Comparison of ENCODE assay signal across 22 cellular contexts in genomic region chr10:60613434-60613833, GRCh38.
DNase-seq lines count a peak whose midpoint lies in the region; ATAC-seq, FAIRE-seq and TF ChIP-seq lines count a peak whose summit lies in the region.
"Had no signal": no experiment of that assay in that cellular context is flagged by ENCODE, and none has a peak within 500 bp of the region (broad histone marks: within the 10 kb centered on the region; RNA-seq: fewer than 3 reads in every experiment).

No MANE protein-coding gene starts in this region.

- H3K9me1 ChIP-seq in keratinocyte (ENCODE audit: control insufficient read depth, extremely low read depth, insufficient read depth, low read length): no peaks in the 10 kb centered on the region

- intact Hi-C loops in right lobe of liver (cut with DNase I): no loop called here

- no peak overlapping the region for H3K4me3 Mint-ChIP-seq in effector memory CD8-positive, alpha-beta T cell
- H3K4me3 Mint-ChIP-seq: CD14-positive monocyte; CD4-positive, alpha-beta memory T cell; CD4-positive, CD25-positive, alpha-beta regulatory T cell; CD8-positive, alpha-beta memory T cell had no signal

- dilution Hi-C loops in keratinocyte (cut with MboI; ENCODE audit: extremely low pct_ligation_motif_present, low sequenced_read_pairs): no loop called here

- peaks cover 4% of the 10 kb centered on the region for H3K36me3 Mint-ChIP-seq in effector memory CD8-positive, alpha-beta T cell (ENCODE audit: insufficient read depth)
- H3K36me3 Mint-ChIP-seq: CD14-positive monocyte; CD4-positive, CD25-positive, alpha-beta regulatory T cell had no signal

- H3K27ac Mint-ChIP-seq in effector memory CD8-positive, alpha-beta T cell: peak overlapping the region; percentile 18 to 33
- H3K27ac Mint-ChIP-seq: CD14-positive monocyte; CD4-positive, alpha-beta memory T cell; CD4-positive, CD25-positive, alpha-beta regulatory T cell had no signal

- H3K27me3 ChIP-seq in keratinocyte (ENCODE audit: control insufficient read depth, extremely low read depth, insufficient read depth, low read length) (no peaks in the 10 kb centered on the region), right lobe of liver (no peaks in the 10 kb centered on the region)
- H3K27me3 ChIP-seq: BE2C, BLaER1 had no signal

- H3K4me1 Mint-ChIP-seq in effector memory CD8-positive, alpha-beta T cell (ENCODE audit: low read depth in 2 of 2): peaks cover 0 to 12% of the 10 kb centered on the region in 2 donors
- H3K4me1 Mint-ChIP-seq: CD4-positive, CD25-positive, alpha-beta regulatory T cell had no signal

- no peak overlapping the region for H2AFZ ChIP-seq in keratinocyte (ENCODE audit: control insufficient read depth, low read length)

- FAIRE-seq in keratinocyte (lab: Jason Lieb, UNC): peak; percentile 62
- FAIRE-seq: G401.6, GM12878, GM12892, GM18507 had no signal

- H3K9me3 ChIP-seq in keratinocyte (ENCODE audit: control insufficient read depth, low read depth, low read length) (no peaks in the 10 kb centered on the region), right lobe of liver (no peaks in the 10 kb centered on the region)
- H3K9me3 ChIP-seq: BE2C, BLaER1 had no signal

- peaks cover 11% of the 10 kb centered on the region for H3K4me1 ChIP-seq in keratinocyte (ENCODE audit: control insufficient read depth, extremely low read depth, insufficient read depth, low read length)
- H3K4me1 ChIP-seq in right lobe of liver: no peaks in the 10 kb centered on the region
- H3K4me1 ChIP-seq: BE2C, BLaER1 had no signal

- no peak for DNase-seq in effector memory CD8-positive, alpha-beta T cell
- DNase-seq in keratinocyte (ENCODE audit: low read depth, low spot score): no peak
- no peak for DNase-seq in right lobe of liver
- DNase-seq in GDM1 (lab: John Stamatoyannopoulos, UW): no peak
- DNase-seq in NCI-H748 (lab: John Stamatoyannopoulos, UW; ENCODE audit: unreplicated experiment): no peak
- DNase-seq: 8988T; ACHN; BE2C; C1 segment of cervical spinal cord; CD4-positive, alpha-beta memory T cell; CD4-positive, CD25-positive, alpha-beta regulatory T cell; CD8-positive, alpha-beta memory T cell; COR-L47; DMS 273 treated with DMSO at 0.1 percent for 48 hours; DMS153; DMS79 treated with DMSO at 0.1 percent for 48 hours had no signal

- TF ChIP-seq POLR2A in right lobe of liver (IDR thresholded peaks at IDR 0.05): no peak

- no peaks in the 10 kb centered on the region for H3K79me2 ChIP-seq in keratinocyte (ENCODE audit: control insufficient read depth, insufficient read depth, low read length)

- H3K4me3 ChIP-seq in keratinocyte (ENCODE audit: control insufficient read depth in 2 of 3, extremely low read depth in 1 of 3, insufficient read depth in 2 of 3, low read depth in 1 of 3, low read length in 3 of 3) (no peak overlapping the region), right lobe of liver (no peak overlapping the region)
- H3K4me3 ChIP-seq: BLaER1, GM12878 had no signal

- no peaks in the 10 kb centered on the region for H3K27me3 Mint-ChIP-seq in effector memory CD8-positive, alpha-beta T cell
- H3K27me3 Mint-ChIP-seq: CD4-positive, alpha-beta memory T cell; CD4-positive, CD25-positive, alpha-beta regulatory T cell; CD8-positive, alpha-beta memory T cell had no signal

- no peak overlapping the region for H3K9ac ChIP-seq in keratinocyte (ENCODE audit: control insufficient read depth, extremely low read depth, insufficient read depth, low read length)
- H3K9ac ChIP-seq: BLaER1 had no signal

- TF ChIP-seq CTCF in keratinocyte (optimal IDR thresholded peaks at IDR 0.05 in 1 of 3, IDR thresholded peaks at IDR 0.05 in 1 of 3, conservative IDR thresholded peaks at IDR 0.05 in 1 of 3; ENCODE audit: extremely low read depth in 1 of 3, insufficient read depth in 2 of 3, low read length in 3 of 3) (no peak), right lobe of liver (IDR thresholded peaks at IDR 0.05) (no peak)

- 94% methylated on average over 2 of the region's 2 CpGs for WGBS in right lobe of liver (ENCODE audit: insufficient coverage, low coverage, low lambda C conversion rate, missing lambda C conversion rate)

- no peaks in the 10 kb centered on the region for H3K9me3 Mint-ChIP-seq in effector memory CD8-positive, alpha-beta T cell
- H3K9me3 Mint-ChIP-seq: CD14-positive monocyte; CD4-positive, alpha-beta memory T cell; CD4-positive, CD25-positive, alpha-beta regulatory T cell; CD8-positive, alpha-beta memory T cell had no signal

- H3K27ac ChIP-seq in keratinocyte (ENCODE audit: control insufficient read depth, insufficient read depth, low read length) (no peak overlapping the region), right lobe of liver (no peak overlapping the region)
- H3K27ac ChIP-seq: BLaER1 had no signal

- no peak for ATAC-seq in effector memory CD8-positive, alpha-beta T cell (replicated peaks)
- peak; percentile 71 to 91 (median 81) for ATAC-seq in right lobe of liver
- ATAC-seq: GM12878 had no signal

- no peaks in the 10 kb centered on the region for H4K20me1 ChIP-seq in keratinocyte (ENCODE audit: control insufficient read depth, extremely low read depth, insufficient read depth, low read length)
- H4K20me1 ChIP-seq: BLaER1 had no signal

- H3K4me2 ChIP-seq in keratinocyte (ENCODE audit: control insufficient read depth, extremely low read depth, insufficient read depth, low read depth, low read length): no peak overlapping the region
- H3K4me2 ChIP-seq: BLaER1 had no signal

- H3K36me3 ChIP-seq in keratinocyte (ENCODE audit: control insufficient read depth in 2 of 2, extremely low read depth in 1 of 2, insufficient read depth in 2 of 2, low read length in 2 of 2) (no peaks in the 10 kb centered on the region), right lobe of liver (no peaks in the 10 kb centered on the region)
- H3K36me3 ChIP-seq: BE2C, BLaER1 had no signal
